8 cellular contexts compared by ENCODE assay signal in the genomic region with DNA sequence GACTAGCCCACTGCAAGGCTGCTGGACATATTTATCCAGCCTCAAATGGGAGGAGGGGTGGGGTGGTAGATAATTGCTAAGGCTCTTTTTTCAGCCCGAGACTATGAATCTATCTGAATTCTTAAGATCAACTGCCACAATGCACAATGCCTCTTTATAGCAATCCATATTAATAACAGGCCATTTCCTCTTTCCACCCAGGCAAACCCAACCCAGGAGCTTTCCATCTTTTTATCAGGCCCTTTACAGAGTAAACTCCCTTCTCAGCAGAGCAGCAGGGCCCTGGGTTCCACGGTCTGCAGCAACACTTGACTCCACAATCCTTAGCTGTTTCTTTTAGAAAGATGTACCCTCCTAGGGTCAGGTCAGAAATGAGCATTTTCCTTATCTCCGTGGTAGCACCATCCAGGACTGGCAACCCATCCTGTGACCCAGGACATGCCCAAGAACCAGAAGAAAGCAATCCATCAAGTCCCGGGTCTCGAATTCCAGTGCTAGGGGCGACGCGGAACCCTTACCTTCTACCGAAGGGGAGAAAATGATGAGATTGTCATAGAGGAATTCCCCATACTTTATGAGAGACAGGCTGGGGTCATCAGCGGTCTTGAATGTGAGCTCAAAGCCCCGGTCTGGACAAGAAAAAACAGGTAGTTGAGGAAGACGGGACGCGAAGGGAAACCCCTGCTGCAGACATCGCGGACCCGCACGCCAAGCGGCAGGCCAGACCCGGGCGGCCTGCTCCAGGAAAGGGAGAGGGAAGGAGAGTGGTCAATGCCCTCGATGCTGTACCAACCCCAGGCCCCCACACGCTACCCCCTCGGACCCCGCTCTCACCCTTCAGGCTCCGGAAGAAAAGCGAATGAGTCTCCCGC. TPM values are rescaled to one million over a fixed set of nuclear protein-coding genes. Genes with fewer than 3 reads are reported as not detected.
A peak's percentile ranks its signal among the peaks of the same experiment; 100 is the strongest.
DNase-seq lines count a peak whose midpoint lies in the region; ATAC-seq and TF ChIP-seq lines count a peak whose summit lies in the region.

No MANE protein-coding gene starts in this region.

- peak overlapping the region; percentile 98 to 100 (median 99) for H3K4me3 Mint-ChIP-seq in CD8-positive, alpha-beta memory T cell

- POLR2A ChIA-PET in CD8-positive, alpha-beta memory T cell (lab: Charles Lee) = interaction anchor here (1.5 to 1.7 kb wide), 3 partner anchors 19 to 126 kb away, joined by 3 to 9 read pairs (median 7); a partner anchor contains a TSS

- DNase-seq in CD8-positive, alpha-beta memory T cell = peak in 2 of 5 donors; percentile 5 to 10
- peak; percentile 15 to 19 for DNase-seq in activated CD4-positive, alpha-beta T cell treated with anti-CD3 and anti-CD28 coated beads, Interleukin-2, amount 50 U/mL, for 48 hours
- DNase-seq in foreskin keratinocyte (peak in 1 of 2 donors; percentile 8), NCI-H345 treated with DMSO at 0.1 percent for 48 hours (lab: John Stamatoyannopoulos, UW; ENCODE audit: unreplicated experiment) (no peak), LoVo (ENCODE audit: low spot score) (no peak)

- peaks cover 0 to 56% (median 10%) of the 10 kb centered on the region in 3 donors for H3K36me3 Mint-ChIP-seq in CD8-positive, alpha-beta memory T cell

- no peaks in the 10 kb centered on the region for H3K27me3 Mint-ChIP-seq in CD8-positive, alpha-beta memory T cell

- H3K4me2 ChIP-seq in skeletal muscle satellite cell (ENCODE audit: low read length) = peak overlapping the region; percentile 94

- peak overlapping the region; percentile 93 for H3K9ac ChIP-seq in skeletal muscle satellite cell (ENCODE audit: low read depth, low read length)

- peaks cover 44 to 61% (median 54%) of the 10 kb centered on the region in 3 donors for H3K4me1 Mint-ChIP-seq in CD8-positive, alpha-beta memory T cell

- no peak for TF ChIP-seq CTCF in foreskin keratinocyte (conservative IDR thresholded peaks at IDR 0.05)

- CTCF ChIA-PET in CD8-positive, alpha-beta memory T cell (lab: Charles Lee) = interaction anchor here (0.9 to 2.0 kb wide), 3 partner anchors 27 to 126 kb away, joined by 3 to 6 read pairs (median 4); no protein-coding TSS in a partner anchor

- ATAC-seq in HG02870 (IDR thresholded peaks at IDR 0.05; ENCODE audit: unreplicated experiment) = peak; percentile 1
- peak; percentile 8 for ATAC-seq in foreskin keratinocyte
- ATAC-seq in HG03565 (IDR thresholded peaks at IDR 0.05; ENCODE audit: unreplicated experiment) = no peak

- peak overlapping the region; percentile 93 to 99 (median 98) for H3K27ac Mint-ChIP-seq in CD8-positive, alpha-beta memory T cell

- no peaks in the 10 kb centered on the region for H3K9me3 ChIP-seq in CD8-positive, alpha-beta memory T cell (ENCODE audit: low read length)
- H3K9me3 ChIP-seq in skeletal muscle satellite cell (replicated peaks; ENCODE audit: low read length) = no peaks in the 10 kb centered on the region

- H3K27ac ChIP-seq in CD8-positive, alpha-beta memory T cell (ENCODE audit: low read depth, low read length) = peak overlapping the region; percentile 85
- H3K27ac ChIP-seq in foreskin keratinocyte = peak overlapping the region; percentile 41

- H3K9me3 Mint-ChIP-seq in CD8-positive, alpha-beta memory T cell = no peaks in the 10 kb centered on the region

- no peaks in the 10 kb centered on the region for H3K27me3 ChIP-seq in CD8-positive, alpha-beta memory T cell (ENCODE audit: insufficient read depth, low read length, poor library complexity, severe bottlenecking)
- H3K27me3 ChIP-seq in foreskin keratinocyte (no peaks in the 10 kb centered on the region), skeletal muscle satellite cell (ENCODE audit: control insufficient read depth, insufficient read depth, low read length) (no peaks in the 10 kb centered on the region)

- H3K36me3 ChIP-seq in CD8-positive, alpha-beta memory T cell (ENCODE audit: insufficient read depth, low read length) = peaks cover 29% of the 10 kb centered on the region
- peaks cover 26% of the 10 kb centered on the region for H3K36me3 ChIP-seq in skeletal muscle satellite cell (ENCODE audit: insufficient read depth, low read length)

- peaks cover 32% of the 10 kb centered on the region for H3K4me1 ChIP-seq in CD8-positive, alpha-beta memory T cell (ENCODE audit: insufficient read depth, low read length)
- peaks cover 6% of the 10 kb centered on the region for H3K4me1 ChIP-seq in foreskin keratinocyte
- peaks cover 22% of the 10 kb centered on the region for H3K4me1 ChIP-seq in skeletal muscle satellite cell (ENCODE audit: control insufficient read depth, insufficient read depth, low read length)

- peak overlapping the region; percentile 85 for H3K4me3 ChIP-seq in CD8-positive, alpha-beta memory T cell (ENCODE audit: low read length)
- peak overlapping the region; percentile 95 for H3K4me3 ChIP-seq in skeletal muscle satellite cell (ENCODE audit: low read length)

RNA-seq across cellular contexts. Expression of a gene that starts 0.6 kb away (rescaled TPM):
- total RNA-seq in CD8-positive, alpha-beta memory T cell = 100 to 1,000 TPM; 191 to 201 TPM
- polyA plus RNA-seq in CD8-positive, alpha-beta memory T cell = 280 TPM
- 239 and 240 TPM in 2 replicates for total RNA-seq in foreskin keratinocyte
- 248 and 264 TPM in 2 replicates for polyA plus RNA-seq in foreskin keratinocyte
- total RNA-seq in skeletal muscle satellite cell (2012; rRNA removed) = 198 and 210 TPM in 2 replicates

RNA-seq across cellular contexts. Expression of a gene that starts 27.3 kb away (rescaled TPM):
- 1 to 10 TPM; 7.9 to 9.2 TPM for total RNA-seq in CD8-positive, alpha-beta memory T cell
- 31.1 TPM for polyA plus RNA-seq in CD8-positive, alpha-beta memory T cell
- 55.8 and 56.8 TPM in 2 replicates for total RNA-seq in foreskin keratinocyte
- 51.2 and 55.1 TPM in 2 replicates for polyA plus RNA-seq in foreskin keratinocyte
- 34.3 and 38.5 TPM in 2 replicates for total RNA-seq in skeletal muscle satellite cell (2012; rRNA removed)

RNA-seq across cellular contexts. Expression of a gene that starts 57.2 kb away (rescaled TPM):
- total RNA-seq in CD8-positive, alpha-beta memory T cell = not detected
- not detected for polyA plus RNA-seq in CD8-positive, alpha-beta memory T cell
- 1.5 and 1.8 TPM in 2 replicates for total RNA-seq in foreskin keratinocyte
- polyA plus RNA-seq in foreskin keratinocyte = 1.2 and 1.5 TPM in 2 replicates
- 0.22 and 0.25 TPM in 2 replicates for total RNA-seq in skeletal muscle satellite cell (2012; rRNA removed)

Comparison
In these comparisons a context has a peak if more than half of its experiments do, and no peak if none do; other contexts are left out.
1. DNase-seq: peak in activated CD4-positive, alpha-beta T cell treated with anti-CD3 and anti-CD28 coated beads, Interleukin-2, amount 50 U/mL, for 48 hours (2 of 2); none in NCI-H345 treated with DMSO at 0.1 percent for 48 hours (single experiment) and LoVo (single experiment).